In genomic region chr5:43258116-43258515, GRCh38 we compare ENCODE assay signal across 28 cellular contexts.
"Had no signal": no experiment of that assay in that cellular context is flagged by ENCODE, and none has a peak within 500 bp of the region (broad histone marks: within the 10 kb centered on the region; RNA-seq: fewer than 3 reads in every experiment).

No MANE protein-coding gene starts in this region.

- H3K27me3 ChIP-seq: neural progenitor cell, ovary, right lobe of liver, sigmoid colon, suprapubic skin, testis, tibial artery, transverse colon, upper lobe of right lung, uterus had no signal

- H3K4me2 ChIP-seq: neural progenitor cell had no signal

- H3K4me3 Mint-ChIP-seq: natural killer cell; nephron; neural progenitor cell; stimulated activated memory B cell treated with anti-CD40 and anti-IgM and Interleukin-4, amounts not matched to agents 10 μg/mL and 1 μg/mL and 100 μg/mL, for 72 hours; stimulated activated naive CD8-positive, alpha-beta T cell treated with anti-CD3 and anti-CD28 coated beads, Interleukin-15, amount 100 ng/mL, for 72 hours; type B pancreatic cell had no signal

- H3K27ac Mint-ChIP-seq: natural killer cell; nephron; neural progenitor cell; progenitor cell of endocrine pancreas; stimulated activated memory B cell treated with anti-CD40 and anti-IgM and Interleukin-4, amounts not matched to agents 10 μg/mL and 1 μg/mL and 100 μg/mL, for 72 hours; stimulated activated naive CD8-positive, alpha-beta T cell treated with anti-CD3 and anti-CD28 coated beads, Interleukin-15, amount 100 ng/mL, for 72 hours; type B pancreatic cell had no signal

- H3K9ac ChIP-seq: neural progenitor cell, parathyroid adenoma had no signal

- ATAC-seq: psoas muscle; right cardiac atrium; right lobe of liver; stimulated activated memory B cell treated with anti-CD40 and anti-IgM and Interleukin-4, amounts not matched to agents 10 μg/mL and 1 μg/mL and 100 μg/mL, for 72 hours; stimulated activated naive CD8-positive, alpha-beta T cell treated with anti-CD3 and anti-CD28 coated beads, Interleukin-15, amount 100 ng/mL, for 72 hours; stimulated activated naive CD8-positive, alpha-beta T cell treated with anti-CD3 and anti-CD28 coated beads, Interleukin-15, Interleukin-2, amounts not matched to agents 100 U/mL and 50 U/mL, for 24 hours; upper lobe of right lung had no signal

- H2AFZ ChIP-seq: neural progenitor cell, parathyroid adenoma had no signal

- H3K4me1 ChIP-seq: neural progenitor cell, parathyroid adenoma, psoas muscle, sigmoid colon, suprapubic skin, testis, tibial artery, transverse colon, upper lobe of right lung, uterus had no signal

- H3K9me3 ChIP-seq: ovary, psoas muscle, right lobe of liver, sigmoid colon, suprapubic skin, testis, tibial artery, transverse colon, upper lobe of right lung, uterus had no signal

- H3K9me3 Mint-ChIP-seq: natural killer cell; stimulated activated naive CD8-positive, alpha-beta T cell treated with anti-CD3 and anti-CD28 coated beads, Interleukin-15, amount 100 ng/mL, for 72 hours; type B pancreatic cell had no signal

- H3K79me2 ChIP-seq: parathyroid adenoma had no signal

- H3K4me1 Mint-ChIP-seq: natural killer cell; nephron; neural progenitor cell; stimulated activated naive CD8-positive, alpha-beta T cell treated with anti-CD3 and anti-CD28 coated beads, Interleukin-15, amount 100 ng/mL, for 72 hours had no signal

- H3K27ac ChIP-seq: neural progenitor cell, ovary, parathyroid adenoma, psoas muscle, right lobe of liver, sigmoid colon, suprapubic skin, testis, tibial artery, transverse colon, upper lobe of right lung, uterus had no signal

- H3K36me3 ChIP-seq: neural progenitor cell, ovary, right lobe of liver, sigmoid colon, suprapubic skin, tibial artery, transverse colon, upper lobe of right lung, uterus had no signal

- H3K4me3 ChIP-seq: neural progenitor cell, ovary, psoas muscle, right lobe of liver, sigmoid colon, suprapubic skin, testis, tibial artery, transverse colon, upper lobe of right lung, uterus had no signal

- H3K36me3 Mint-ChIP-seq: natural killer cell; neural progenitor cell; stimulated activated memory B cell treated with anti-CD40 and anti-IgM and Interleukin-4, amounts not matched to agents 10 μg/mL and 1 μg/mL and 100 μg/mL, for 72 hours; type B pancreatic cell had no signal

- DNase-seq: natural killer cell; occipital lobe; ovary; psoas muscle; right cardiac atrium; right lobe of liver; sigmoid colon; small intestine; stimulated activated CD4-positive, alpha-beta T cell treated with anti-CD3 and anti-CD28 coated beads, Interleukin-15, amount 100 ng/mL, for 24 hours; stimulated activated CD4-positive, alpha-beta T cell treated with anti-CD3 and anti-CD28 coated beads, Interleukin-2, amount 100 ng/mL, for 24 hours; stimulated activated CD4-positive, alpha-beta T cell treated with anti-CD3 and anti-CD28 coated beads, Interleukin-2, amount 100 ng/mL, for 48 hours; stimulated activated CD4-positive, alpha-beta T cell treated with anti-CD3 and anti-CD28 coated beads, Interleukin-4, amount 100 ng/mL, for 24 hours; stimulated activated naive CD4-positive, alpha-beta T cell; stimulated activated naive CD8-positive, alpha-beta T cell treated with anti-CD3 and anti-CD28 coated beads, Interleukin-15, amount 100 ng/mL, for 72 hours; stimulated activated naive CD8-positive, alpha-beta T cell treated with anti-CD3 and anti-CD28 coated beads, Interleukin-15, Interleukin-2, amounts not matched to agents 100 U/mL and 50 U/mL, for 24 hours; substantia nigra; testis; tibial artery; transverse colon; upper lobe of right lung; uterus had no signal
